ENCODE assay signal across 20 cellular contexts in genomic region chr3:161270991-161271390, GRCh38. TPM values are rescaled to one million over a fixed set of nuclear protein-coding genes. Genes with fewer than 3 reads are reported as not detected.
A peak's percentile ranks its signal among the peaks of the same experiment; 100 is the strongest.
DNase-seq lines count a peak whose midpoint lies in the region; ATAC-seq and TF ChIP-seq lines count a peak whose summit lies in the region.
"Had no signal": no experiment of that assay in that cellular context is flagged by ENCODE, and none has a peak within 500 bp of the region (broad histone marks: within the 10 kb centered on the region; RNA-seq: fewer than 3 reads in every experiment).

No MANE protein-coding gene starts in this region.

- DNase-seq in Right ventricle myocardium superior (no peak), left ventricle myocardium inferior (no peak), RPMI7951 (ENCODE audit: low read depth) (peak; percentile 14), epithelial cell of prostate (ENCODE audit: low read depth, low spot score) (no peak), SJCRH30 (no peak), amniotic stem cell (lab: John Stamatoyannopoulos, UW) (no peak), upper lobe of right lung (no peak)
- DNase-seq: HCEC 1CT, MM.1S, NCI-H1048, NCI-H1417 treated with DMSO at 0.1 percent for 48 hours, NCI-H187 treated with DMSO at 0.1 percent for 48 hours, NCI-H345, NCI-H524, NCI-H82, OCI-M1, SK-N-SH had no signal

- intact Hi-C loops in Right ventricle myocardium superior (cut with DNase I) = no loop called here
- intact Hi-C loops in left ventricle myocardium inferior (cut with micrococcal nuclease) = loop anchor here (5.0 kb wide), 1 partner anchor 151 kb away; no protein-coding TSS in a partner anchor
- intact Hi-C loops in upper lobe of right lung (cut with DNase I) = loop anchor here (10.0 kb wide), 1 partner anchor 144 kb away; no protein-coding TSS in a partner anchor

- H3K27me3 ChIP-seq in left ventricle myocardium inferior (ENCODE audit: low read depth) = no peaks in the 10 kb centered on the region
- H3K27me3 ChIP-seq in SJCRH30 = no peaks in the 10 kb centered on the region
- no peaks in the 10 kb centered on the region for H3K27me3 ChIP-seq in upper lobe of right lung

- peaks cover 11% of the 10 kb centered on the region for H3K4me1 ChIP-seq in left ventricle myocardium inferior
- peaks cover 5% of the 10 kb centered on the region; the same call in 1 of the 2 replicates for H3K4me1 ChIP-seq in SJCRH30
- H3K4me1 ChIP-seq in upper lobe of right lung = no peaks in the 10 kb centered on the region

- H3K36me3 ChIP-seq in left ventricle myocardium inferior (peaks cover 13% of the 10 kb centered on the region), SJCRH30 (no peaks in the 10 kb centered on the region), upper lobe of right lung (no peaks in the 10 kb centered on the region)

- no peak overlapping the region for H3K4me3 ChIP-seq in left ventricle myocardium inferior
- no peak overlapping the region for H3K4me3 ChIP-seq in SJCRH30
- no peak overlapping the region for H3K4me3 ChIP-seq in upper lobe of right lung
- H3K4me3 ChIP-seq: A549, K562 had no signal

- no peak overlapping the region for H3K27ac ChIP-seq in left ventricle myocardium inferior (replicated peaks)
- H3K27ac ChIP-seq in epithelial cell of prostate = peak overlapping the region; percentile 19
- no peak overlapping the region for H3K27ac ChIP-seq in SJCRH30
- H3K27ac ChIP-seq in upper lobe of right lung = no peak overlapping the region
- H3K27ac ChIP-seq: A549 had no signal

- no peaks in the 10 kb centered on the region for H3K9me3 ChIP-seq in left ventricle myocardium inferior (replicated peaks)
- no peaks in the 10 kb centered on the region for H3K9me3 ChIP-seq in SJCRH30 (replicated peaks)
- no peaks in the 10 kb centered on the region for H3K9me3 ChIP-seq in upper lobe of right lung
- H3K9me3 ChIP-seq: A549, SK-N-SH had no signal

- ATAC-seq in Right ventricle myocardium superior (ENCODE audit: poor library complexity) (peak; percentile 53), upper lobe of right lung (no peak)
- ATAC-seq: A549, K562, Right ventricle myocardium inferior had no signal

- TF ChIP-seq CTCF in left ventricle myocardium inferior (IDR thresholded peaks at IDR 0.05; ENCODE audit: borderline replicate concordance) = no peak
- no peak for TF ChIP-seq CTCF in upper lobe of right lung (IDR thresholded peaks at IDR 0.05)

RNA-seq across cellular contexts. Expression of gene NMD3, which starts 49.9 kb away (rescaled TPM):
- total RNA-seq in Right ventricle myocardium superior (47.4 TPM), left ventricle myocardium inferior (51.6 TPM), upper lobe of right lung (40.9 TPM)
- total RNA-seq in RPMI7951 (2014; rRNA removed; shearing (Covaris generic)) = 73.4 and 85.9 TPM in 2 replicates
- 63.7 and 73.1 TPM in 2 replicates for total RNA-seq in SJCRH30 (2014; rRNA removed; shearing (Covaris generic))
